Comparison of ENCODE assay signal across 6 cellular contexts in genomic region chr9:127825319-127826051, GRCh38. TPM values are rescaled to one million over a fixed set of nuclear protein-coding genes. Genes with fewer than 3 reads are reported as not detected.
DNase-seq lines count a peak whose midpoint lies in the region; ATAC-seq and TF ChIP-seq lines count a peak whose summit lies in the region.

No MANE protein-coding gene starts in this region.

- no peak for ATAC-seq in Right ventricle myocardium inferior
- ATAC-seq in heart right ventricle = peak in 7 of 8 donors; percentile 6 to 58 (median 20)
- no peak for ATAC-seq in HG03342 (IDR thresholded peaks at IDR 0.05; ENCODE audit: unreplicated experiment)

- H3K4me1 ChIP-seq in cardiac muscle cell (ENCODE audit: low read depth) = peaks cover 16% of the 10 kb centered on the region
- H3K4me1 ChIP-seq in heart right ventricle = peaks cover 16 to 55% (median 46%) of the 10 kb centered on the region in 9 donors
- peaks cover 51% of the 10 kb centered on the region for H3K4me1 ChIP-seq in vagina

- H3K27ac ChIP-seq in cardiac muscle cell = no peak overlapping the region
- peak overlapping the region in 8 of 10 donors; percentile 7 to 99 (median 64) for H3K27ac ChIP-seq in heart right ventricle
- peak overlapping the region; percentile 33 for H3K27ac ChIP-seq in vagina

- peak in 1 of 2 donors; percentile 85 for DNase-seq in cardiac muscle cell (ENCODE audit: low read depth in 1 of 2, low spot score in 1 of 2)
- DNase-seq in Right ventricle myocardium inferior (ENCODE audit: missing footprints) = no peak
- DNase-seq in heart right ventricle = peak in 1 of 2 donors; percentile 63
- DNase-seq in vagina (ENCODE audit: extremely low spot score in 2 of 2) = no peak
- no peak for DNase-seq in superior temporal gyrus (ENCODE audit: extremely low spot score)

- 47 to 50% methylated on average over 40 to 42 of the region's 42 CpGs for WGBS in heart right ventricle, 2 donors

- TF ChIP-seq CTCF in cardiac muscle cell (IDR thresholded peaks at IDR 0.05; ENCODE audit: low read depth, low read length) = peak; percentile 25
- TF ChIP-seq CTCF in heart right ventricle (IDR thresholded peaks at IDR 0.05) = peak in 8 of 9 donors; percentile 25 to 57 (median 50)
- peak in 1 of 3 experiments; percentile 21 for TF ChIP-seq CTCF in vagina (IDR thresholded peaks at IDR 0.05)

- no peaks in the 10 kb centered on the region for H3K9me3 ChIP-seq in cardiac muscle cell (ENCODE audit: low read depth)
- H3K9me3 ChIP-seq in heart right ventricle = no peaks in the 10 kb centered on the region
- H3K9me3 ChIP-seq in vagina = no peaks in the 10 kb centered on the region

- H3K27me3 ChIP-seq in cardiac muscle cell (no peaks in the 10 kb centered on the region), heart right ventricle (no peaks in the 10 kb centered on the region), vagina (no peaks in the 10 kb centered on the region)

- no peak for TF ChIP-seq POLR2A in vagina (IDR thresholded peaks at IDR 0.05)

- intact Hi-C loops in Right ventricle myocardium inferior (cut with DNase I) = no loop called here
- intact Hi-C loops in heart right ventricle (cut with DNase I) = loop anchor here in 5 of 10 donors (5.0 kb wide), 3 partner anchors 37 to 47 kb away; no protein-coding TSS in a partner anchor
- intact Hi-C loops in vagina (cut with DNase I) = loop anchor here (2.0 kb wide), 1 partner anchor 21 kb away; no protein-coding TSS in a partner anchor

- H3K4me3 ChIP-seq in cardiac muscle cell = no peak overlapping the region
- H3K4me3 ChIP-seq in heart right ventricle = no peak overlapping the region
- H3K4me3 ChIP-seq in vagina = no peak overlapping the region

- no peaks in the 10 kb centered on the region for H3K36me3 ChIP-seq in cardiac muscle cell
- H3K36me3 ChIP-seq in heart right ventricle = peaks cover 0 to 99% (median 45%) of the 10 kb centered on the region in 9 donors
- peaks cover 0 to 14% of the 10 kb centered on the region in 2 donors for H3K36me3 ChIP-seq in vagina

RNA-seq across cellular contexts. Expression of gene FPGS, which starts 22.8 kb away (rescaled TPM):
- 112 and 123 TPM in 2 replicates for total RNA-seq in cardiac muscle cell
- polyA plus RNA-seq in cardiac muscle cell = 78.3 and 111 TPM in 2 replicates
- total RNA-seq in Right ventricle myocardium inferior = 30.2 TPM
- 10 to 100 TPM; 40.2 to 58.5 (median 46.5) TPM for total RNA-seq in heart right ventricle
- 10 to 100 TPM; 40.7 to 45.5 TPM for polyA plus RNA-seq in heart right ventricle
- total RNA-seq in vagina = 99.7 TPM

RNA-seq across cellular contexts. Expression of gene ENG, which starts 29.0 kb away (rescaled TPM):
- total RNA-seq in cardiac muscle cell (6.9 and 15.8 TPM in 2 replicates), Right ventricle myocardium inferior (131 TPM), heart right ventricle (100 to 1,000 TPM in 8 of 10 donors, 10 to 100 TPM in 2; 76.8 to 263 (median 137) TPM), vagina (130 TPM)
- polyA plus RNA-seq in cardiac muscle cell (12.6 and 35.4 TPM in 2 replicates), heart right ventricle (100 to 1,000 TPM; 199 to 310 TPM)

RNA-seq across cellular contexts. Expression of gene CDK9, which starts 39.7 kb away (rescaled TPM):
- 85.1 and 162 TPM in 2 replicates for total RNA-seq in cardiac muscle cell
- polyA plus RNA-seq in cardiac muscle cell = 139 and 193 TPM in 2 replicates
- 49.9 TPM for total RNA-seq in Right ventricle myocardium inferior
- total RNA-seq in heart right ventricle = 10 to 100 TPM; 30.9 to 59.0 (median 44.1) TPM
- 10 to 100 TPM; 32.5 to 47.7 TPM for polyA plus RNA-seq in heart right ventricle
- total RNA-seq in vagina = 66.3 TPM

RNA-seq across cellular contexts. Expression of gene SH2D3C, which starts 47.0 kb away (rescaled TPM):
- 3.5 and 9.9 TPM in 2 replicates for total RNA-seq in cardiac muscle cell
- polyA plus RNA-seq in cardiac muscle cell = 3.7 and 9.4 TPM in 2 replicates
- 21.3 TPM for total RNA-seq in Right ventricle myocardium inferior
- 10 to 100 TPM; 10.9 to 26.0 (median 17.7) TPM for total RNA-seq in heart right ventricle
- 10 to 100 TPM; 30.1 to 36.7 TPM for polyA plus RNA-seq in heart right ventricle
- 19.6 TPM for total RNA-seq in vagina

RNA-seq across cellular contexts. Expression of gene AK1, which starts 52.0 kb away (rescaled TPM):
- total RNA-seq in cardiac muscle cell = 174 and 175 TPM in 2 replicates
- polyA plus RNA-seq in cardiac muscle cell = 346 and 413 TPM in 2 replicates
- total RNA-seq in Right ventricle myocardium inferior = 880 TPM
- 100 to 1,000 TPM; 553 to 918 (median 731) TPM for total RNA-seq in heart right ventricle
- 1,000 to 10,000 TPM in 1 of 2 donors, 100 to 1,000 TPM in 1; 500 to 1,050 TPM for polyA plus RNA-seq in heart right ventricle
- total RNA-seq in vagina = 33.4 TPM

Comparison
In these comparisons a context has a peak if more than half of its experiments do, and no peak if none do; other contexts are left out.
1. ATAC-seq: peak in heart right ventricle (7 of 8); none in Right ventricle myocardium inferior (single experiment) and HG03342 (single experiment).